Comparison of ENCODE assay signal across 16 cellular contexts in the genomic region with DNA sequence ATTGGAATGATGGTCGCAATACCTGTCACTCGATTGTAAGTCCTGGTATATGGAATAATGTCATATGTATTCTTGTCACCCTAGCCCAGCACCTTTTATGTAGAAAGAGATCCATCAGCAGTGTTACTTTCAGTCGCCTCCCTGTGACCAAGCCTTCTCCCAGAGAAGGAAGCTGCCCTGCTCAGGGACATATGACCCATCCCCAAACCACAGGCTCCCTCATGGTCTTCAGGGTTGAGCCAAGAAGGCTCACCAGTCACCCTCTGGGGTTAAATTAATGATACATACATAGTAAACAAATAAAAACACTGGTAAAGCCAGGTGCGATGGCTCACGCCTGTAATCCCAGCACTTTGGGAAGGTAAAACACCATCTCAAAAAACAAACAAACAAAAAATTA. TPM values are rescaled to one million over a fixed set of nuclear protein-coding genes. Genes with fewer than 3 reads are reported as not detected.
DNase-seq lines count a peak whose midpoint lies in the region; ATAC-seq and TF ChIP-seq lines count a peak whose summit lies in the region.
"Had no signal": no experiment of that assay in that cellular context is flagged by ENCODE, and none has a peak within 500 bp of the region (broad histone marks: within the 10 kb centered on the region; RNA-seq: fewer than 3 reads in every experiment).

No MANE protein-coding gene starts in this region.

- peaks cover 19% of the 10 kb centered on the region for H3F3A ChIP-seq in smooth muscle cell (ENCODE audit: low read depth)

- intact Hi-C loops in HCT116 (cut with micrococcal nuclease) (no loop called here), Panc1 (cut with micrococcal nuclease; ENCODE audit: unreplicated experiment) (no loop called here)

- no peak for TF ChIP-seq RAD21 in HCT116 (IDR thresholded peaks at IDR 0.05; ENCODE audit: low read depth)

- H3K4me1 ChIP-seq in HCT116 (ENCODE audit: control insufficient read depth in 1 of 2, insufficient read depth in 2 of 2, low read length in 2 of 2) (peaks cover 41 to 51% of the 10 kb centered on the region in 2 experiments), Panc1 (ENCODE audit: control insufficient read depth, insufficient read depth, low read length) (peaks cover 50% of the 10 kb centered on the region), hepatocyte (ENCODE audit: insufficient read depth) (peaks cover 4% of the 10 kb centered on the region), skeletal muscle tissue (ENCODE audit: control insufficient read depth in 3 of 3, insufficient read depth in 3 of 3, low read length in 3 of 3) (peaks cover 3 to 22% (median 10%) of the 10 kb centered on the region in 3 donors), smooth muscle cell (ENCODE audit: low read depth) (peaks cover 4% of the 10 kb centered on the region)
- H3K4me1 ChIP-seq: Peyer's patch had no signal

- CTCF ChIA-PET in HCT116 (lab: Charles Lee) (no interaction called here), Panc1 (lab: Charles Lee) (interaction anchor here (0.6 to 0.7 kb wide), 2 partner anchors 93 to 392 kb away, joined by 4 to 9 read pairs; no protein-coding TSS in a partner anchor)

- H2AFZ ChIP-seq in HCT116 (ENCODE audit: low read depth, low read length, poor library complexity, severe bottlenecking) = no peak overlapping the region
- H2AFZ ChIP-seq in hepatocyte = no peak overlapping the region
- no peak overlapping the region for H2AFZ ChIP-seq in smooth muscle cell (ENCODE audit: low read depth)

- no peak for ATAC-seq in HCT116
- peak; percentile 5; the same call in 1 of the 2 replicates for ATAC-seq in Panc1
- ATAC-seq in HG02938 (IDR thresholded peaks at IDR 0.05; ENCODE audit: unreplicated experiment) = no peak

- no peak overlapping the region for H3K4me3 ChIP-seq in HCT116 (replicated peaks in 1 of 2; ENCODE audit: low read depth in 1 of 2, low read length in 2 of 2)
- no peak overlapping the region for H3K4me3 ChIP-seq in Panc1 (ENCODE audit: low read depth in 2 of 2, low read length in 2 of 2)
- no peak overlapping the region for H3K4me3 ChIP-seq in hepatocyte
- H3K4me3 ChIP-seq in skeletal muscle tissue (ENCODE audit: low read length in 3 of 3) = no peak overlapping the region
- no peak overlapping the region for H3K4me3 ChIP-seq in smooth muscle cell
- H3K4me3 ChIP-seq: Peyer's patch, SK-N-MC had no signal

- H3K4me2 ChIP-seq in HCT116 (ENCODE audit: low read length) (peak overlapping the region; percentile 59), hepatocyte (no peak overlapping the region), smooth muscle cell (no peak overlapping the region)

- H3K27ac ChIP-seq in HCT116 (ENCODE audit: low read depth, low read length) (no peak overlapping the region), Panc1 (ENCODE audit: low read length) (peak overlapping the region; percentile 90), hepatocyte (peak overlapping the region; percentile 11), skeletal muscle tissue (ENCODE audit: low read depth, low read length) (peak overlapping the region; percentile 83), smooth muscle cell (ENCODE audit: low read depth) (no peak overlapping the region)
- H3K27ac ChIP-seq: Peyer's patch, SK-N-MC had no signal

- no peaks in the 10 kb centered on the region for H4K20me1 ChIP-seq in HCT116 (ENCODE audit: insufficient read depth)
- no peaks in the 10 kb centered on the region for H4K20me1 ChIP-seq in hepatocyte (ENCODE audit: insufficient read depth, poor library complexity, severe bottlenecking)
- H4K20me1 ChIP-seq in smooth muscle cell (ENCODE audit: low read depth) = no peaks in the 10 kb centered on the region

- no peaks in the 10 kb centered on the region for H3K79me2 ChIP-seq in HCT116 (ENCODE audit: insufficient read depth, low read length)
- peaks cover 2% of the 10 kb centered on the region for H3K79me2 ChIP-seq in hepatocyte
- no peaks in the 10 kb centered on the region for H3K79me2 ChIP-seq in smooth muscle cell (ENCODE audit: low read depth)

- H3K9me2 ChIP-seq in HCT116 (ENCODE audit: insufficient read depth) (no peaks in the 10 kb centered on the region), hepatocyte (replicated peaks; ENCODE audit: insufficient read depth) (no peaks in the 10 kb centered on the region)

- POLR2A ChIA-PET in HCT116 (lab: Charles Lee) (interaction anchor here (0.7 kb wide), 1 partner anchor 179 kb away, joined by 3 read pairs; no protein-coding TSS in a partner anchor), Panc1 (lab: Charles Lee) (no interaction called here)

- H3K9ac ChIP-seq in HCT116 (ENCODE audit: low read length) = no peak overlapping the region
- no peak overlapping the region for H3K9ac ChIP-seq in skeletal muscle tissue (ENCODE audit: low read depth in 1 of 3, low read length in 3 of 3)
- H3K9ac ChIP-seq in smooth muscle cell (ENCODE audit: low read depth) = no peak overlapping the region

- DNase-seq in HCT116 (ENCODE audit: low read depth, low spot score) = no peak
- no peak for DNase-seq in Panc1 (ENCODE audit: low read depth, low spot score)
- no peak for DNase-seq in hepatocyte (ENCODE audit: low spot score)
- no peak for DNase-seq in smooth muscle cell (lab: John Stamatoyannopoulos, UW; ENCODE audit: unreplicated experiment)
- DNase-seq in GM13977 (ENCODE audit: low spot score) = no peak
- DNase-seq: CD4-positive, alpha-beta T cell; H9; MV-4-11; NCI-H1436 treated with DMSO at 0.1 percent for 48 hours; NCI-H2029 treated with DMSO at 0.1 percent for 48 hours; NCI-H2171 treated with DMSO at 0.1 percent for 48 hours; NCI-H774; Peyer's patch had no signal

- TF ChIP-seq POLR2A in HCT116 (IDR thresholded peaks at IDR 0.05; ENCODE audit: borderline replicate concordance, extremely low read depth, insufficient read depth, insufficient read length) = no peak

- TF ChIP-seq CTCF in HCT116 (IDR thresholded peaks at IDR 0.05 in 2 of 3, conservative IDR thresholded peaks at IDR 0.05 in 1 of 3; ENCODE audit: borderline replicate concordance in 1 of 3, insufficient read depth in 1 of 3, low read depth in 2 of 3, low read length in 2 of 3) = no peak
- TF ChIP-seq CTCF in Panc1 (IDR thresholded peaks at IDR 0.05) = no peak
- no peak for TF ChIP-seq CTCF in hepatocyte (IDR thresholded peaks at IDR 0.05; ENCODE audit: poor library complexity)
- TF ChIP-seq CTCF in smooth muscle cell (IDR thresholded peaks at IDR 0.05; ENCODE audit: borderline replicate concordance, insufficient read depth, poor library complexity, severe bottlenecking) = no peak
- TF ChIP-seq CTCF in GM13977 (IDR thresholded peaks at IDR 0.05; ENCODE audit: extremely low read depth, insufficient read depth, missing control alignments) = no peak

- BruUV-seq in HCT116 (replicated peaks; lab: Mats Ljungman, UMichigan) (no TSS peak), Panc1 (replicated peaks; lab: Mats Ljungman, UMichigan) (no TSS peak)

- RAD21 ChIA-PET in HCT116 (lab: Charles Lee; ENCODE audit: low non-redundant PET in 1 of 2, low total read pairs in 2 of 2, uncharacterized antibody in 2 of 2, unreplicated experiment in 2 of 2) = no interaction called here

- no peaks in the 10 kb centered on the region for H3K36me3 ChIP-seq in HCT116 (ENCODE audit: control insufficient read depth in 1 of 2, insufficient read depth in 2 of 2, low read length in 2 of 2)
- H3K36me3 ChIP-seq in Panc1 (ENCODE audit: control insufficient read depth, insufficient read depth, low read length) = peaks cover 1% of the 10 kb centered on the region; the same call in 1 of the 2 replicates
- no peaks in the 10 kb centered on the region for H3K36me3 ChIP-seq in hepatocyte (replicated peaks; ENCODE audit: insufficient read depth, low read depth)
- H3K36me3 ChIP-seq in skeletal muscle tissue (ENCODE audit: control insufficient read depth in 3 of 3, insufficient read depth in 3 of 3, low read length in 3 of 3) = no peaks in the 10 kb centered on the region
- H3K36me3 ChIP-seq in smooth muscle cell (ENCODE audit: low read depth) = no peaks in the 10 kb centered on the region
- H3K36me3 ChIP-seq: Peyer's patch had no signal

- H3K9me3 ChIP-seq in HCT116 (ENCODE audit: control insufficient read depth in 1 of 2, insufficient read depth in 1 of 2, low read depth in 1 of 2, low read length in 2 of 2) = no peaks in the 10 kb centered on the region
- no peaks in the 10 kb centered on the region for H3K9me3 ChIP-seq in Panc1 (ENCODE audit: control insufficient read depth, insufficient read depth, low read depth, low read length)
- H3K9me3 ChIP-seq in hepatocyte (ENCODE audit: low read depth) = no peaks in the 10 kb centered on the region
- no peaks in the 10 kb centered on the region for H3K9me3 ChIP-seq in skeletal muscle tissue (ENCODE audit: control insufficient read depth in 3 of 3, low read length in 3 of 3)
- H3K9me3 ChIP-seq in smooth muscle cell (replicated peaks; ENCODE audit: low read depth) = no peaks in the 10 kb centered on the region
- H3K9me3 ChIP-seq: Peyer's patch had no signal

- in situ Hi-C loops in Panc1 (cut with HindIII; ENCODE audit: low pct_unique_long_range_greater_than_20kb, low sequenced_read_pairs) = no loop called here
- in situ Hi-C loops in GM13977 (cut with MboI; ENCODE audit: low pct_unique_long_range_greater_than_20kb, low sequenced_read_pairs, unreplicated experiment) = loop anchor here (25.0 kb wide), 1 partner anchor 270 kb away; no protein-coding TSS in a partner anchor

- 96% methylated on average over 5 of the region's 5 CpGs for WGBS in hepatocyte (ENCODE audit: low lambda C conversion rate, missing lambda C conversion rate)
- WGBS in smooth muscle cell (ENCODE audit: low lambda C conversion rate) = 92% methylated on average over 5 of the region's 5 CpGs

- H3K27me3 ChIP-seq in HCT116 (ENCODE audit: insufficient read depth, low read length) (no peaks in the 10 kb centered on the region), Panc1 (ENCODE audit: control insufficient read depth, insufficient read depth, low read length) (no peaks in the 10 kb centered on the region), hepatocyte (no peaks in the 10 kb centered on the region), skeletal muscle tissue (ENCODE audit: control insufficient read depth in 3 of 3, insufficient read depth in 3 of 3, low read length in 3 of 3) (no peaks in the 10 kb centered on the region), smooth muscle cell (ENCODE audit: low read depth) (no peaks in the 10 kb centered on the region)
- H3K27me3 ChIP-seq: Peyer's patch had no signal

TF ChIP-seq in HCT116, 20 proteins besides CTCF, POLR2A, EP300 and RAD21 (continues in another document):
- TF ChIP-seq CBX3 (IDR thresholded peaks at IDR 0.05; ENCODE audit: low read depth) = no peak

RNA-seq across cellular contexts. Expression of gene MFGE8, which starts 4.6 kb away (rescaled TPM):
- total RNA-seq in HCT116 (2021; ENCODE audit: unreplicated experiment) (70.7 TPM), Panc1 (2021; ENCODE audit: unreplicated experiment) (1,799 TPM), hepatocyte (337 and 471 TPM in 2 replicates), skeletal muscle tissue (35.0 TPM), smooth muscle cell (185 and 222 TPM in 2 replicates)
- polyA plus RNA-seq in HCT116 (2012) = 85.6 and 90.0 TPM in 2 replicates
- polyA plus RNA-seq in Panc1 (2012; ENCODE audit: insufficient read length) = 2,067 TPM
- polyA plus RNA-seq in hepatocyte (569 and 611 TPM in 2 replicates), smooth muscle cell (237 and 247 TPM in 2 replicates)

RNA-seq across cellular contexts. Expression of gene HAPLN3, which starts 22.4 kb away (rescaled TPM):
- total RNA-seq in HCT116 (2021; ENCODE audit: unreplicated experiment) (10.9 TPM), Panc1 (2021; ENCODE audit: unreplicated experiment) (168 TPM), hepatocyte (4.1 and 4.2 TPM in 2 replicates), skeletal muscle tissue (6.3 TPM), smooth muscle cell (4.5 and 6.5 TPM in 2 replicates)
- polyA plus RNA-seq in HCT116 (2012) = 6.4 and 7.5 TPM in 2 replicates
- 158 TPM for polyA plus RNA-seq in Panc1 (2012; ENCODE audit: insufficient read length)
- polyA plus RNA-seq in hepatocyte (6.6 and 7.2 TPM in 2 replicates), smooth muscle cell (5.2 and 7.6 TPM in 2 replicates)

Comparison
In these comparisons a context has a peak if more than half of its experiments do, and no peak if none do; other contexts are left out.
1. H3K27ac ChIP-seq: peak in Panc1 (single experiment), hepatocyte (single experiment) and skeletal muscle tissue (single experiment); none in HCT116 (single experiment) and smooth muscle cell (single experiment).
2. RNA of gene HAPLN3, which starts 22.4 kb away (total RNA-seq): 168 TPM in Panc1 (single experiment); 10.9 TPM in HCT116 (single experiment), 6.3 TPM in skeletal muscle tissue (single experiment), 4.5 to 6.5 TPM in smooth muscle cell and 4.1 to 4.2 TPM in hepatocyte; every median in the first group is over 10 times any median in the second.